8 cellular contexts compared by ENCODE assay signal in the genomic region with DNA sequence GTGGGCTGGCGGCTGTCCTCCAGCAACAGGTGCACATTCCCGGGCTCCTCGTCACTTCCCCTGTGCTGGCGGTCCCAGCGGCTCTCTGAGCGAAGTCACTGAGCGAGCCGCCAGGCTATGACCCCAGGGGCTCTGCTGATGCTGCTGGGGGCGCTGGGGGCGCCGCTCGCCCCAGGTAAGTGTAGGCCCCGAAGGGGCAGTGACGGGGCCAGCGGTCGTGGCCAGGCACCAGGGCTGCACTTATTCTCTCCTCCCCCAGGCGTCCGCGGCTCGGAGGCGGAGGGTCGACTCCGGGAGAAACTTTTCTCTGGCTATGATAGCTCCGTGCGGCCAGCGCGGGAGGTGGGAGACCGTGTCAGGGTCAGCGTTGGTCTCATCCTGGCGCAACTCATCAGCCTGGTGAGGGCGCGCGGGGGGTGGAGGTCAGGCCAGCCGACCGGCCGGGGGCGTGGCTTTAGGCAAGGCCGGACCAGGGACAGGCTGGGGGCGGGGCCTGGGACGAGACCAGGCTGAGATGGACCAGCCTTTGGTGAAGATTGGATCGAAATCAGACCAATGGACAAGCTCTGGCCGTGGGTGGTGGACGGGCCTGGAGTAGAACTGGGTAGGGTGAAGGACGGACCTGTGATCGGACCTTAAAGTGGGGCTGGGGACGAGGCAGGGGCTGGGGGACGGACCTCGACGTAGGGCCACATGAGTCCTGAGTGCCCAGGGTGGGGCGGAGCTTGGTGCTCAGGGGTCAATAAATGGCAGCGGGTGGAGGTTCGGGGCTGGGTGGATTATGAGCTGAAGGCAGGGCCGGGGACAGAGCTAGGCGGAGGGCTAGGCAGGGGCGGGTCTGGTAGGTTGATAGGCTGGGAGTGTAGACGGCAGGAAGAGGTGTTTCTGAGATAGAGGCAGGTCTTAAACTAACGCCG. TPM values are rescaled to one million over a fixed set of nuclear protein-coding genes. Genes with fewer than 3 reads are reported as not detected.
DNase-seq lines count a peak whose midpoint lies in the region; ATAC-seq, FAIRE-seq and TF ChIP-seq lines count a peak whose summit lies in the region.

A gene with protein sequence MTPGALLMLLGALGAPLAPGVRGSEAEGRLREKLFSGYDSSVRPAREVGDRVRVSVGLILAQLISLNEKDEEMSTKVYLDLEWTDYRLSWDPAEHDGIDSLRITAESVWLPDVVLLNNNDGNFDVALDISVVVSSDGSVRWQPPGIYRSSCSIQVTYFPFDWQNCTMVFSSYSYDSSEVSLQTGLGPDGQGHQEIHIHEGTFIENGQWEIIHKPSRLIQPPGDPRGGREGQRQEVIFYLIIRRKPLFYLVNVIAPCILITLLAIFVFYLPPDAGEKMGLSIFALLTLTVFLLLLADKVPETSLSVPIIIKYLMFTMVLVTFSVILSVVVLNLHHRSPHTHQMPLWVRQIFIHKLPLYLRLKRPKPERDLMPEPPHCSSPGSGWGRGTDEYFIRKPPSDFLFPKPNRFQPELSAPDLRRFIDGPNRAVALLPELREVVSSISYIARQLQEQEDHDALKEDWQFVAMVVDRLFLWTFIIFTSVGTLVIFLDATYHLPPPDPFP (plus strand): TSS at position 51 of the 917 bp plus-strand sequence. CDS start 67 bp downstream, at position 118.

- H3K27ac Mint-ChIP-seq in chondrocyte (ENCODE audit: unreplicated experiment) (peak within 1 kb of the TSS; percentile 59), Calu3 (ENCODE audit: unreplicated experiment) (no peak within 1 kb of the TSS)

- CTCF ChIA-PET in AG04449 (lab: Yijun Ruan, JAX): interaction anchor here (1.0 to 8.8 kb wide), 5 partner anchors 9 to 169 kb away, joined by 3 to 62 read pairs (median 5); a partner anchor contains a TSS
- CTCF ChIA-PET in Calu3 (lab: Charles Lee): no interaction called here

- TF ChIP-seq CTCF in AG04449 (IDR thresholded peaks at IDR 0.05; ENCODE audit: insufficient read depth, low read length, missing control alignments) (no peak), chondrocyte (IDR thresholded peaks at IDR 0.05) (peak; percentile 20), keratinocyte (optimal IDR thresholded peaks at IDR 0.05 in 1 of 3, IDR thresholded peaks at IDR 0.05 in 1 of 3, conservative IDR thresholded peaks at IDR 0.05 in 1 of 3; ENCODE audit: extremely low read depth in 1 of 3, insufficient read depth in 2 of 3, low read length in 3 of 3) (peak in 1 of 3 experiments; percentile 18), Calu3 (IDR thresholded peaks at IDR 0.05; ENCODE audit: unreplicated experiment) (no peak)

- no peaks in the 10 kb centered on the region for H3K9me3 Mint-ChIP-seq in chondrocyte (ENCODE audit: low read depth)
- no peaks in the 10 kb centered on the region for H3K9me3 Mint-ChIP-seq in Calu3 (ENCODE audit: low read depth, unreplicated experiment)

- POLR2A ChIA-PET in AG04449 (lab: Yijun Ruan, JAX): interaction anchor here (1.4 kb wide), 1 partner anchor 39 kb away, joined by 4 read pairs; a partner anchor contains a TSS

- peak within 1 kb of the TSS; percentile 74 for H3K27ac ChIP-seq in keratinocyte (ENCODE audit: control insufficient read depth, insufficient read depth, low read length)
- H3K27ac ChIP-seq in skin epidermis: peak within 1 kb of the TSS in 12 of 21 experiments; percentile 0 to 60 (median 40)

- H3K4me1 Mint-ChIP-seq in chondrocyte (ENCODE audit: low read depth): peaks cover 38% of the 10 kb centered on the region
- no peaks in the 10 kb centered on the region for H3K4me1 Mint-ChIP-seq in Calu3 (ENCODE audit: low read depth, unreplicated experiment)

- H3K9ac ChIP-seq in keratinocyte (ENCODE audit: control insufficient read depth, extremely low read depth, insufficient read depth, low read length): peak within 1 kb of the TSS; percentile 62

- no peak for DNase-seq in AG04449 (ENCODE audit: low read depth, low spot score)
- no peak for DNase-seq in chondrocyte (ENCODE audit: low spot score)
- DNase-seq in keratinocyte (ENCODE audit: low read depth, low spot score): no peak
- no peak for DNase-seq in Calu3

- peaks cover 3 to 8% of the 10 kb centered on the region in 2 experiments for H3K36me3 ChIP-seq in keratinocyte (ENCODE audit: control insufficient read depth in 2 of 2, extremely low read depth in 1 of 2, insufficient read depth in 2 of 2, low read length in 2 of 2)

- peak; percentile 67 for FAIRE-seq in keratinocyte (lab: Jason Lieb, UNC)

- peak within 1 kb of the TSS; percentile 36 for H3K4me3 ChIP-seq in AG04449 (ENCODE audit: low read depth, low read length)
- peak within 1 kb of the TSS; percentile 40 to 67 (median 57) for H3K4me3 ChIP-seq in keratinocyte (ENCODE audit: control insufficient read depth in 2 of 3, extremely low read depth in 1 of 3, insufficient read depth in 2 of 3, low read depth in 1 of 3, low read length in 3 of 3)
- H3K4me3 ChIP-seq in skin epidermis: peak within 1 kb of the TSS in 6 of 7 experiments; percentile 1 to 37 (median 17)

- peaks cover 45% of the 10 kb centered on the region for H3K4me1 ChIP-seq in keratinocyte (ENCODE audit: control insufficient read depth, extremely low read depth, insufficient read depth, low read length)

- H3K4me3 Mint-ChIP-seq in chondrocyte (ENCODE audit: unreplicated experiment): peak within 1 kb of the TSS; percentile 69
- no peak within 1 kb of the TSS for H3K4me3 Mint-ChIP-seq in Calu3 (ENCODE audit: low read depth, unreplicated experiment)

- peaks cover 3% of the 10 kb centered on the region for H3K36me3 Mint-ChIP-seq in chondrocyte (ENCODE audit: low read depth)
- peaks cover 3% of the 10 kb centered on the region for H3K36me3 Mint-ChIP-seq in Calu3 (ENCODE audit: insufficient read depth, unreplicated experiment)

- H3K4me2 ChIP-seq in keratinocyte (ENCODE audit: control insufficient read depth, extremely low read depth, insufficient read depth, low read depth, low read length): peak within 1 kb of the TSS; percentile 77

- H3K9me3 ChIP-seq in keratinocyte (ENCODE audit: control insufficient read depth, low read depth, low read length): no peaks in the 10 kb centered on the region

- dilution Hi-C loops in keratinocyte (cut with MboI; ENCODE audit: extremely low pct_ligation_motif_present, low sequenced_read_pairs): no loop called here

- peak within 1 kb of the TSS; percentile 62 for H2AFZ ChIP-seq in keratinocyte (ENCODE audit: control insufficient read depth, low read length)

- intact Hi-C loops in Calu3 (cut with micrococcal nuclease; ENCODE audit: unreplicated experiment): no loop called here

- peaks cover 10% of the 10 kb centered on the region for H3K27me3 Mint-ChIP-seq in chondrocyte (ENCODE audit: low read depth)
- H3K27me3 Mint-ChIP-seq in Calu3 (ENCODE audit: unreplicated experiment): peaks cover 64% of the 10 kb centered on the region

- no TSS peak for BruUV-seq in Calu3 (replicated peaks; lab: Mats Ljungman, UMichigan)

- peaks cover 5% of the 10 kb centered on the region for H3K9me1 ChIP-seq in keratinocyte (ENCODE audit: control insufficient read depth, extremely low read depth, insufficient read depth, low read length)

- no peaks in the 10 kb centered on the region for H4K20me1 ChIP-seq in keratinocyte (ENCODE audit: control insufficient read depth, extremely low read depth, insufficient read depth, low read length)

- no peaks in the 10 kb centered on the region for H3K79me2 ChIP-seq in keratinocyte (ENCODE audit: control insufficient read depth, insufficient read depth, low read length)

- no peaks in the 10 kb centered on the region for H3K27me3 ChIP-seq in keratinocyte (ENCODE audit: control insufficient read depth, extremely low read depth, insufficient read depth, low read length)

- peak; percentile 43 for ATAC-seq in GM21447 (IDR thresholded peaks at IDR 0.05; ENCODE audit: unreplicated experiment)
- peak; percentile 69 for ATAC-seq in SK-N-SH treated with all-trans-retinoic acid at 6 μM for 48 hours
- no peak for ATAC-seq in HG02588 (IDR thresholded peaks at IDR 0.05; ENCODE audit: unreplicated experiment)

TF ChIP-seq in SK-N-SH treated with all-trans-retinoic acid at 6 μM for 48 hours, 23 proteins besides CTCF, POLR2A, EP300 and RAD21 (continues in another document):
- TF ChIP-seq, protein P1, sequence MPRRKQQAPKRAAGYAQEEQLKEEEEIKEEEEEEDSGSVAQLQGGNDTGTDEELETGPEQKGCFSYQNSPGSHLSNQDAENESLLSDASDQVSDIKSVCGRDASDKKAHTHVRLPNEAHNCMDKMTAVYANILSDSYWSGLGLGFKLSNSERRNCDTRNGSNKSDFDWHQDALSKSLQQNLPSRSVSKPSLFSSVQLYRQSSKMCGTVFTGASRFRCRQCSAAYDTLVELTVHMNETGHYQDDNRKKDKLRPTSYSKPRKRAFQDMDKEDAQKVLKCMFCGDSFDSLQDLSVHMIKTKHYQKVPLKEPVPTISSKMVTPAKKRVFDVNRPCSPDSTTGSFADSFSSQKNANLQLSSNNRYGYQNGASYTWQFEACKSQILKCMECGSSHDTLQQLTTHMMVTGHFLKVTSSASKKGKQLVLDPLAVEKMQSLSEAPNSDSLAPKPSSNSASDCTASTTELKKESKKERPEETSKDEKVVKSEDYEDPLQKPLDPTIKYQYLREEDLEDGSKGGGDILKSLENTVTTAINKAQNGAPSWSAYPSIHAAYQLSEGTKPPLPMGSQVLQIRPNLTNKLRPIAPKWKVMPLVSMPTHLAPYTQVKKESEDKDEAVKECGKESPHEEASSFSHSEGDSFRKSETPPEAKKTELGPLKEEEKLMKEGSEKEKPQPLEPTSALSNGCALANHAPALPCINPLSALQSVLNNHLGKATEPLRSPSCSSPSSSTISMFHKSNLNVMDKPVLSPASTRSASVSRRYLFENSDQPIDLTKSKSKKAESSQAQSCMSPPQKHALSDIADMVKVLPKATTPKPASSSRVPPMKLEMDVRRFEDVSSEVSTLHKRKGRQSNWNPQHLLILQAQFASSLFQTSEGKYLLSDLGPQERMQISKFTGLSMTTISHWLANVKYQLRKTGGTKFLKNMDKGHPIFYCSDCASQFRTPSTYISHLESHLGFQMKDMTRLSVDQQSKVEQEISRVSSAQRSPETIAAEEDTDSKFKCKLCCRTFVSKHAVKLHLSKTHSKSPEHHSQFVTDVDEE (CRISPR knock-in tag; IDR thresholded peaks at IDR 0.05): no peak
- no peak for TF ChIP-seq BACH2 (CRISPR knock-in tag; IDR thresholded peaks at IDR 0.05; ENCODE audit: borderline replicate concordance)

RNA-seq across cellular contexts. Expression of the gene that starts here (rescaled TPM):
- total RNA-seq in chondrocyte (12.2 to 14.0 TPM (median 12.6 TPM) in 3 replicates), Calu3 (2022) (2.4 and 3.0 TPM in 2 replicates)
- 13.1 to 51.3 TPM (median 22.0 TPM) in 3 replicates for polyA plus RNA-seq in keratinocyte
- 14.3 TPM for polyA plus RNA-seq in keratinocyte (2011; ENCODE audit: low read depth)
- 15.8 and 16.7 TPM in 2 replicates for polyA plus RNA-seq in keratinocyte (2011; cell fraction: cytosol; rRNA removed)
- 47.0 and 51.6 TPM in 2 replicates for polyA plus RNA-seq in keratinocyte (2011; cell fraction: nucleus; rRNA removed)
- polyA plus RNA-seq in keratinocyte (2012; ENCODE audit: low replicate concordance): 19.7 and 32.4 TPM in 2 replicates
- 11.3 to 63.6 TPM (median 19.1 TPM) in 3 replicates for polyA minus RNA-seq in keratinocyte
- 5.2 TPM for polyA minus RNA-seq in keratinocyte (2011; cell fraction: cytosol; rRNA and poly(A)+ RNA removed)
- polyA minus RNA-seq in keratinocyte (2011; cell fraction: nucleus; rRNA and poly(A)+ RNA removed): 9.8 and 14.5 TPM in 2 replicates
